ENCODE assay signal across 21 cellular contexts in the genomic region with DNA sequence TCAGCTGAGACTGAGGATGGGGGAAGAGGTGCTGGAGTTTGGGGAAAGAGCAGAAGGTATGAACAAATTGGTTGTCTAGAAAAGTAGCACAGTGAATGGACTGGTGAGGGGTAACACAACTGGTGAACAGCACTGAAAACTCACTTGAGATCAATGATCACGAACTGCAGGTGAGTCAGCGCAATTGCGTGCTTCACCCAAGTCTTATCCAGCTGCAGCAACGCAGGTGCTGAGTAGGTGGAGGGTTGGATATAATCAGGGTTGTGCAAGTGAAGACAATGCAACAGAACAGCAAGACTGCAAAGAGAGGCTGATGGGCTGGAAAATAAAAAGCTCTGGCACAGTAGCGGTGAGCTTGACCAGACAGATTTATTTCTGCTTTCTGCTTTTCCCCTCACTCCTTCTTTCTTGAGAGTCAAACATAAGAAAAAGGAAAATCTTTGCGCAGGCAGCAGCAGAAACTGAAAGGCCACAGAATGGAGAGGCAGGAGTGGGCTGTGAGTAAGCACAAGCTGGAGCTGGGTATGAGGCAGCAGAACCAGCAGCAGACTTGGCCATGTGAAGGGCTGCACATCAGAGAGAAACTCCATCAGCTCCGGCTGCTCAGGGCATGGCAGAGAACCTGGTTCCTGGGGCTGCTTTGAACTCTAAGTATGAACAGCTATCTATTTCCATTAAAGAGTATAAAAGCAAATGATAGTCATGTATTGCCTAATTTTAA.
DNase-seq lines count a peak whose midpoint lies in the region; ATAC-seq, FAIRE-seq and TF ChIP-seq lines count a peak whose summit lies in the region.
"Had no signal": no experiment of that assay in that cellular context is flagged by ENCODE, and none has a peak within 500 bp of the region (broad histone marks: within the 10 kb centered on the region; RNA-seq: fewer than 3 reads in every experiment).

No MANE protein-coding gene starts in this region.

- TF ChIP-seq CTCF in K562 (IDR thresholded peaks at IDR 0.05 in 2 of 3, conservative IDR thresholded peaks at IDR 0.05 in 1 of 3; ENCODE audit: insufficient read depth in 2 of 3, low read depth in 1 of 3, low read length in 3 of 3): no peak
- no peak for TF ChIP-seq CTCF in left lung (IDR thresholded peaks at IDR 0.05)

- H3K79me2 ChIP-seq in K562 (ENCODE audit: control insufficient read depth, insufficient read depth, low read length): no peaks in the 10 kb centered on the region

- no peak overlapping the region for H3K27ac Mint-ChIP-seq in activated T-cell treated with anti-CD3 and anti-CD28 coated beads, Interleukin-2, amount 50 U/mL, for 72 hours
- H3K27ac Mint-ChIP-seq: IgD-negative memory B cell had no signal

- no TSS peak for BruUV-seq in K562 (replicated peaks; lab: Mats Ljungman, UMichigan)

- H3K27me3 ChIP-seq in K562 (ENCODE audit: control insufficient read depth in 2 of 2, insufficient read depth in 2 of 2, low read length in 2 of 2): peaks cover 2 to 8% of the 10 kb centered on the region in 2 experiments; a peak in 2 of 5 replicates
- H3K27me3 ChIP-seq in left lung: no peaks in the 10 kb centered on the region
- H3K27me3 ChIP-seq: tibial artery had no signal

- no peaks in the 10 kb centered on the region for H3K36me3 ChIP-seq in K562 (ENCODE audit: control insufficient read depth, insufficient read depth, low read length)
- no peaks in the 10 kb centered on the region for H3K36me3 ChIP-seq in left lung
- H3K36me3 ChIP-seq: tibial artery had no signal

- no peaks in the 10 kb centered on the region for H3K9me1 ChIP-seq in K562 (ENCODE audit: control insufficient read depth, insufficient read depth, low read length)

- H3K9ac ChIP-seq in K562 (ENCODE audit: insufficient read depth in 1 of 2, low read depth in 2 of 2, low read length in 2 of 2): no peak overlapping the region

- POLR2A ChIA-PET in K562 (lab: Yijun Ruan, JAX): no interaction called here

- no peak overlapping the region for H3K4me3 ChIP-seq in K562
- no peak overlapping the region for H3K4me3 ChIP-seq in left lung
- H3K4me3 ChIP-seq: coronary artery, tibial artery had no signal

- H2AFZ ChIP-seq in K562 (ENCODE audit: low read depth, low read length): no peak overlapping the region

- no peaks in the 10 kb centered on the region for H3K4me1 Mint-ChIP-seq in activated T-cell treated with anti-CD3 and anti-CD28 coated beads, Interleukin-2, amount 50 U/mL, for 72 hours (ENCODE audit: low read depth)
- H3K4me1 Mint-ChIP-seq: IgD-negative memory B cell had no signal

- DNase-seq in DMS53 (lab: John Stamatoyannopoulos, UW) (peak; percentile 58), DMS53 treated with DMSO at 0.1 percent for 48 hours (lab: John Stamatoyannopoulos, UW; ENCODE audit: unreplicated experiment) (no peak), K562 (ENCODE audit: extremely low read depth in 1 of 4, low spot score in 3 of 4) (no peak), left lung (no peak), COLO829 (ENCODE audit: low spot score) (no peak), NCI-H187 (lab: John Stamatoyannopoulos, UW) (no peak)
- DNase-seq in activated T-cell treated with anti-CD3 and anti-CD28 coated beads, Interleukin-2, amount 50 U/mL, for 72 hours: no peak
- DNase-seq: activated naive CD4-positive, alpha-beta T cell; DMS79; erythroblast; kidney; midbrain; NCI-H1048; NCI-H345; tibial artery had no signal

- WGBS in K562 (ENCODE audit: insufficient coverage, low coverage, missing lambda C conversion rate): under 1% methylated on average over 7 of the region's 7 CpGs

- H3K4me1 ChIP-seq in K562 (replicated peaks in 1 of 2; ENCODE audit: control insufficient read depth in 2 of 2, insufficient read depth in 2 of 2, low read length in 2 of 2): no peaks in the 10 kb centered on the region; a peak in 2 of 5 replicates
- peaks cover 7 to 19% of the 10 kb centered on the region in 2 donors for H3K4me1 ChIP-seq in left lung

- H3K9me3 ChIP-seq in K562 (replicated peaks; ENCODE audit: control insufficient read depth, insufficient read depth, low read depth, low read length) (no peaks in the 10 kb centered on the region), left lung (no peaks in the 10 kb centered on the region)
- H3K9me3 ChIP-seq: tibial artery had no signal

- ATAC-seq in K562 (peak; percentile 50), left lung (peak; percentile 41)
- ATAC-seq in activated T-cell treated with anti-CD3 and anti-CD28 coated beads, Interleukin-2, amount 50 U/mL, for 72 hours (replicated peaks in 1 of 2): no peak

- no peaks in the 10 kb centered on the region for H3K36me3 Mint-ChIP-seq in activated T-cell treated with anti-CD3 and anti-CD28 coated beads, Interleukin-2, amount 50 U/mL, for 72 hours (ENCODE audit: insufficient read depth in 2 of 2)
- H3K36me3 Mint-ChIP-seq: IgD-negative memory B cell had no signal

- no peak for TF ChIP-seq RAD21 in K562 (CRISPR knock-in tag; conservative IDR thresholded peaks at IDR 0.05 in 1 of 2, IDR thresholded peaks at IDR 0.05 in 1 of 2)

- FAIRE-seq in K562 (lab: Jason Lieb, UNC): no peak
- FAIRE-seq: astrocyte, kidney had no signal

- H3K9me3 Mint-ChIP-seq in activated T-cell treated with anti-CD3 and anti-CD28 coated beads, Interleukin-2, amount 50 U/mL, for 72 hours: no peaks in the 10 kb centered on the region
- H3K9me3 Mint-ChIP-seq: IgD-negative memory B cell had no signal

- no peak overlapping the region for H3K4me2 ChIP-seq in K562 (ENCODE audit: insufficient read depth, low read length)

- no peaks in the 10 kb centered on the region for H4K20me1 ChIP-seq in K562 (replicated peaks; ENCODE audit: control insufficient read depth, insufficient read depth, low read length)

- H3K27ac ChIP-seq in K562 (ENCODE audit: extremely low read depth, low read depth, low read length) (no peak overlapping the region), left lung (no peak overlapping the region), temporal lobe (ENCODE audit: low read depth, low read length) (peak overlapping the region; percentile 17)
- H3K27ac ChIP-seq: 22Rv1, C4-2B, coronary artery, tibial artery had no signal

- in situ Hi-C loops in K562 (cut with MboI): no loop called here

- no peak overlapping the region for H3K4me3 Mint-ChIP-seq in activated T-cell treated with anti-CD3 and anti-CD28 coated beads, Interleukin-2, amount 50 U/mL, for 72 hours
- H3K4me3 Mint-ChIP-seq: IgD-negative memory B cell had no signal

- H3K27me3 Mint-ChIP-seq in activated T-cell treated with anti-CD3 and anti-CD28 coated beads, Interleukin-2, amount 50 U/mL, for 72 hours (ENCODE audit: low read depth): peaks cover 27% of the 10 kb centered on the region

- no peak for TF ChIP-seq EP300 in K562 (IDR thresholded peaks at IDR 0.05; ENCODE audit: low read length)

- intact Hi-C loops in K562 (cut with micrococcal nuclease): no loop called here
- intact Hi-C loops in left lung (cut with DNase I): no loop called here

- CTCF ChIA-PET in K562 (lab: Yijun Ruan, JAX; ENCODE audit: low intra/inter-chr PET ratio): no interaction called here

- TF ChIP-seq POLR2A in K562 (conservative IDR thresholded peaks at IDR 0.05): no peak

TF ChIP-seq in K562, 482 proteins besides CTCF, POLR2A, EP300 and RAD21 (continues in another document):
- no peak for TF ChIP-seq PRDM10 (IDR thresholded peaks at IDR 0.05; ENCODE audit: partially characterized antibody)
- TF ChIP-seq, protein P1, sequence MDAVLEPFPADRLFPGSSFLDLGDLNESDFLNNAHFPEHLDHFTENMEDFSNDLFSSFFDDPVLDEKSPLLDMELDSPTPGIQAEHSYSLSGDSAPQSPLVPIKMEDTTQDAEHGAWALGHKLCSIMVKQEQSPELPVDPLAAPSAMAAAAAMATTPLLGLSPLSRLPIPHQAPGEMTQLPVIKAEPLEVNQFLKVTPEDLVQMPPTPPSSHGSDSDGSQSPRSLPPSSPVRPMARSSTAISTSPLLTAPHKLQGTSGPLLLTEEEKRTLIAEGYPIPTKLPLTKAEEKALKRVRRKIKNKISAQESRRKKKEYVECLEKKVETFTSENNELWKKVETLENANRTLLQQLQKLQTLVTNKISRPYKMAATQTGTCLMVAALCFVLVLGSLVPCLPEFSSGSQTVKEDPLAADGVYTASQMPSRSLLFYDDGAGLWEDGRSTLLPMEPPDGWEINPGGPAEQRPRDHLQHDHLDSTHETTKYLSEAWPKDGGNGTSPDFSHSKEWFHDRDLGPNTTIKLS (IDR thresholded peaks at IDR 0.05; ENCODE audit: borderline replicate concordance, low read depth): no peak
- no peak for TF ChIP-seq MTF1 (CRISPR knock-in tag; IDR thresholded peaks at IDR 0.05; ENCODE audit: borderline replicate concordance)
- TF ChIP-seq SP2 (IDR thresholded peaks at IDR 0.05; ENCODE audit: extremely low read depth, low read depth, low read length, poor library complexity, severe bottlenecking): no peak
- no peak for TF ChIP-seq NUFIP1 (IDR thresholded peaks at IDR 0.05; ENCODE audit: partially characterized antibody)
- TF ChIP-seq EGR1 (conservative IDR thresholded peaks at IDR 0.05): no peak
- TF ChIP-seq C11orf30 (IDR thresholded peaks at IDR 0.05; ENCODE audit: low read depth): peak; percentile 44; the same call in 1 of the 2 replicates
- no peak for TF ChIP-seq ZNF444 (CRISPR knock-in tag; IDR thresholded peaks at IDR 0.05)

Comparison
In these comparisons a context has a peak if more than half of its experiments do, and no peak if none do; other contexts are left out.
1. ATAC-seq: peak in K562 (single experiment) and left lung (single experiment); none in activated T-cell treated with anti-CD3 and anti-CD28 coated beads, Interleukin-2, amount 50 U/mL, for 72 hours (0 of 2).